Comparison of ENCODE assay signal across 23 cellular contexts in genomic region chr5:160161626-160162025, GRCh38.
"Had no signal": no experiment of that assay in that cellular context is flagged by ENCODE, and none has a peak within 500 bp of the region (broad histone marks: within the 10 kb centered on the region; RNA-seq: fewer than 3 reads in every experiment).

No MANE protein-coding gene starts in this region.

- H3K4me3 ChIP-seq: adrenal gland, ascending aorta, esophagus squamous epithelium, gastrocnemius medialis, mucosa of descending colon, smooth muscle cell, upper lobe of right lung had no signal

- H3K4me2 ChIP-seq: smooth muscle cell had no signal

- H3K27me3 ChIP-seq: adrenal gland, ascending aorta, esophagus squamous epithelium, gastrocnemius medialis, upper lobe of right lung had no signal

- H3K4me1 Mint-ChIP-seq: activated CD4-positive, alpha-beta T cell treated with anti-CD3 and anti-CD28 coated beads, Interleukin-2, amount 10 ng/mL, durations not matched to agents 7 days and 5 days; central memory CD8-positive, alpha-beta T cell; naive B cell had no signal

- H3K27ac Mint-ChIP-seq: activated CD4-positive, alpha-beta T cell treated with anti-CD3 and anti-CD28 coated beads, Interleukin-2, amount 10 ng/mL, durations not matched to agents 7 days and 5 days; activated naive CD8-positive, alpha-beta T cell; effector memory CD8-positive, alpha-beta T cell; memory B cell; naive B cell had no signal

- H3K27ac ChIP-seq: adrenal gland, ascending aorta, esophagus squamous epithelium, gastrocnemius medialis, upper lobe of right lung, VCaP had no signal

- DNase-seq: activated CD4-positive, alpha-beta T cell treated with anti-CD3 and anti-CD28 coated beads, Interleukin-2, amount 10 ng/mL, durations not matched to agents 7 days and 5 days; activated CD4-positive, CD25-positive, alpha-beta regulatory T cell treated with anti-CD3 and anti-CD28 coated beads, Interleukin-2, amount 50 U/mL, for 72 hours; activated gamma-delta T cell treated with Interleukin-2 at 50 U/mL for 16 hours; activated T-cell treated with anti-CD3 and anti-CD28 coated beads, Interleukin-2, amount 50 U/mL, for 1 hour; adrenal gland; effector memory CD8-positive, alpha-beta T cell; esophagus squamous epithelium; gastrocnemius medialis; islet precursor cell; left cardiac atrium; mucosa of descending colon; naive B cell; stimulated activated CD4-positive, alpha-beta T cell treated with anti-CD3 and anti-CD28 coated beads, Interleukin-4, amount 100 ng/mL, for 1 hour; stimulated activated naive CD4-positive, alpha-beta T cell; upper lobe of right lung had no signal

- ATAC-seq: effector memory CD8-positive, alpha-beta T cell; gastrocnemius medialis; left cardiac atrium; mucosa of descending colon; sciatic nerve; upper lobe of right lung had no signal

- H3K4me3 Mint-ChIP-seq: activated CD4-positive, alpha-beta T cell treated with anti-CD3 and anti-CD28 coated beads, Interleukin-2, amount 10 ng/mL, durations not matched to agents 7 days and 5 days; activated naive CD8-positive, alpha-beta T cell; central memory CD8-positive, alpha-beta T cell; effector memory CD8-positive, alpha-beta T cell; memory B cell; naive B cell; neural crest cell had no signal

- H3K36me3 ChIP-seq: adrenal gland, ascending aorta, esophagus squamous epithelium, gastrocnemius medialis, upper lobe of right lung had no signal

- H3K36me3 Mint-ChIP-seq: activated naive CD8-positive, alpha-beta T cell; memory B cell; naive B cell had no signal

- H3K9me3 ChIP-seq: adrenal gland, ascending aorta, esophagus squamous epithelium, gastrocnemius medialis, mucosa of descending colon, upper lobe of right lung had no signal

- H3K9me3 Mint-ChIP-seq: activated CD4-positive, alpha-beta T cell treated with anti-CD3 and anti-CD28 coated beads, Interleukin-2, amount 10 ng/mL, durations not matched to agents 7 days and 5 days; central memory CD8-positive, alpha-beta T cell; effector memory CD8-positive, alpha-beta T cell; memory B cell; naive B cell; neural crest cell had no signal
